In the genomic region with DNA sequence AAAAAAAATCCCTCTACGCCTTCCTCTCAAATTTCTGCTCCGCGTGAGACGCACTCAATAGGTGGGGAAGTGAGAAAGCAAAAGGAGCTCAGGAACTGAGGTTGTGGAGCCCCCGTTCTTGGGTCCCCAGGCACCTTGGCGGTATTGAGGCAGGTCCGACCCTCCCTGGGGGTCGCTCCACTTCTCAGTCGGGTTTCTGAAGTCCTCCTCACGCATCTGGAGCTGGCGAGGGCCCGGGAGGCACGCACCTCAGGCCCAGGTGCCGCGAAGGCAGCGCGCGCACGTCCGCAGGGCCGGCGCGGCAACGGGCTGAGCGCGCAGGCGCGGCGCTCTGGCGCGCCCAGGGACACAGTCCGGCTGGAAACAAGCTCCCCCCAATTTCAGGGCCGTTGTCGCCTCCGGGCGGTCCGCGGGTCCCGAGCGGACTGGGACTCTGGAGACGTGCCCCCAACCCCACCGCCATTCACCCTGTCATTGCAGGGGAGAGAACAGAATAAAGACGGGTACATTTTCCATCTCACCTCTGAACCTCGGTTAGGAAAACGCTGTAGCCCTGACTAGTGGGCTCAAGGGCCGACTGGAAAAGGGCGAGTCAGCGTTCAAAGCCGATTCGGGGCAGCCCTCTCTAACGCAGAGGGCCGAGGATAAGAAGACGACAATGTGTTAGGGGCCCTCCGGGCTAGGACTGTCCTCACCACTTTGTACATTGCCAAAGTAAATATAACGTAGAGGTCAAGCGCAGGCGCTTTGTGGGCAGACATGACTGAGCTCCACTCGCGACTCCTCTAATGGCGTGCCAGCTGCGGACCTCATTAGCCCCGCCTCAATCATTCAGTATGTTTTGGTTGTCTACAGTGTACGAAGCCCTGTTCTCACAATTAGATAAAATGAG, we compare ENCODE assay signal across 8 cellular contexts. TPM values are rescaled to one million over a fixed set of nuclear protein-coding genes. Genes with fewer than 3 reads are reported as not detected.
DNase-seq lines count a peak whose midpoint lies in the region; ATAC-seq and TF ChIP-seq lines count a peak whose summit lies in the region.

A gene with protein sequence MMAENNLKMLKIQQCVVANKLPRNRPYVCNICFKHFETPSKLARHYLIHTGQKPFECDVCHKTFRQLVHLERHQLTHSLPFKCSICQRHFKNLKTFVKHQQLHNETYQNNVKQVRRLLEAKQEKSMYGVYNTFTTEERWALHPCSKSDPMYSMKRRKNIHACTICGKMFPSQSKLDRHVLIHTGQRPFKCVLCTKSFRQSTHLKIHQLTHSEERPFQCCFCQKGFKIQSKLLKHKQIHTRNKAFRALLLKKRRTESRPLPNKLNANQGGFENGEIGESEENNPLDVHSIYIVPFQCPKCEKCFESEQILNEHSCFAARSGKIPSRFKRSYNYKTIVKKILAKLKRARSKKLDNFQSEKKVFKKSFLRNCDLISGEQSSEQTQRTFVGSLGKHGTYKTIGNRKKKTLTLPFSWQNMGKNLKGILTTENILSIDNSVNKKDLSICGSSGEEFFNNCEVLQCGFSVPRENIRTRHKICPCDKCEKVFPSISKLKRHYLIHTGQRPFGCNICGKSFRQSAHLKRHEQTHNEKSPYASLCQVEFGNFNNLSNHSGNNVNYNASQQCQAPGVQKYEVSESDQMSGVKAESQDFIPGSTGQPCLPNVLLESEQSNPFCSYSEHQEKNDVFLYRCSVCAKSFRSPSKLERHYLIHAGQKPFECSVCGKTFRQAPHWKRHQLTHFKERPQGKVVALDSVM (minus strand): TSS at position 306 of the 892 bp plus-strand sequence. CDS start 4,853 bp downstream, outside the sequence.

- no TSS peak for BruUV-seq in Calu3 (replicated peaks; lab: Mats Ljungman, UMichigan)

- H3K9me3 ChIP-seq in HUES6 (ENCODE audit: control insufficient read depth, insufficient read depth, low read depth, low read length) (no peaks in the 10 kb centered on the region), muscle layer of colon (ENCODE audit: low read length) (no peaks in the 10 kb centered on the region)

- H3K27ac ChIP-seq in HUES6 (ENCODE audit: low read depth, low read length) (peak within 1 kb of the TSS; percentile 92), muscle layer of colon (ENCODE audit: low read depth, low read length) (peak within 1 kb of the TSS; percentile 98)

- DNase-seq in Calu3 (peak; percentile 55), OCI-M1 (lab: John Stamatoyannopoulos, UW) (peak; percentile 87), erythroblast (lab: John Stamatoyannopoulos, UW) (peak; percentile 90 to 94)
- DNase-seq in activated T-cell treated with anti-CD3 and anti-CD28 coated beads, Interleukin-2, amount 50 U/mL, for 1 hour: peak; percentile 94
- peak; percentile 70 to 72 for DNase-seq in stimulated activated CD8-positive, alpha-beta memory T cell treated with anti-CD3 and anti-CD28 coated beads, Interleukin-7, amount 100 ng/mL, for 1 hour (ENCODE audit: low read depth in 2 of 2)

- H3K27me3 Mint-ChIP-seq in Calu3 (ENCODE audit: unreplicated experiment): no peaks in the 10 kb centered on the region

- peak within 1 kb of the TSS; percentile 95 for H3K4me3 ChIP-seq in HUES6 (ENCODE audit: low read depth, low read length)
- peak within 1 kb of the TSS; percentile 83 to 100 for H3K4me3 ChIP-seq in muscle layer of colon (ENCODE audit: low read depth in 1 of 2, low read length in 2 of 2)

- H3K36me3 ChIP-seq in HUES6 (ENCODE audit: control insufficient read depth, insufficient read depth, low read length): peaks cover 29% of the 10 kb centered on the region
- peaks cover 4% of the 10 kb centered on the region for H3K36me3 ChIP-seq in muscle layer of colon (ENCODE audit: insufficient read depth, low read length)

- H3K27ac Mint-ChIP-seq in Calu3 (ENCODE audit: unreplicated experiment): peak within 1 kb of the TSS; percentile 64

- H3K4me1 ChIP-seq in HUES6 (ENCODE audit: control insufficient read depth, insufficient read depth, low read length) (peaks cover 19% of the 10 kb centered on the region; the same call in 1 of the 2 replicates), muscle layer of colon (ENCODE audit: insufficient read depth, low read length) (peaks cover 25% of the 10 kb centered on the region)

- H3K9ac ChIP-seq in HUES6 (ENCODE audit: low read length): peak within 1 kb of the TSS; percentile 96
- peak within 1 kb of the TSS; percentile 100 for H3K9ac ChIP-seq in muscle layer of colon (ENCODE audit: low read length)

- no peaks in the 10 kb centered on the region for H3K9me3 Mint-ChIP-seq in Calu3 (ENCODE audit: low read depth, unreplicated experiment)

- ATAC-seq in GM21447 (IDR thresholded peaks at IDR 0.05; ENCODE audit: unreplicated experiment): peak; percentile 65

- CTCF ChIA-PET in Calu3 (lab: Charles Lee): interaction anchor here (0.8 kb wide), 1 partner anchor 19 kb away, joined by 3 read pairs; the partner anchor contains the start of gene AQR

- H3K36me3 Mint-ChIP-seq in Calu3 (ENCODE audit: insufficient read depth, unreplicated experiment): peaks cover 16% of the 10 kb centered on the region

- no peak for TF ChIP-seq CTCF in Calu3 (IDR thresholded peaks at IDR 0.05; ENCODE audit: unreplicated experiment)

- peak within 1 kb of the TSS; percentile 78 for H3K4me3 Mint-ChIP-seq in Calu3 (ENCODE audit: low read depth, unreplicated experiment)

- peak; percentile 96 for TF ChIP-seq POLR2A in erythroblast (IDR thresholded peaks at IDR 0.05; ENCODE audit: low read length)

- peaks cover 3% of the 10 kb centered on the region for H3K4me1 Mint-ChIP-seq in Calu3 (ENCODE audit: low read depth, unreplicated experiment)

- intact Hi-C loops in Calu3 (cut with micrococcal nuclease; ENCODE audit: unreplicated experiment): no loop called here

- no peaks in the 10 kb centered on the region for H3K27me3 ChIP-seq in HUES6 (ENCODE audit: control insufficient read depth, insufficient read depth, low read length)
- H3K27me3 ChIP-seq in muscle layer of colon (ENCODE audit: control insufficient read depth in 1 of 2, insufficient read depth in 2 of 2, low read length in 2 of 2): no peaks in the 10 kb centered on the region

RNA-seq across cellular contexts. Expression of the gene that starts here (rescaled TPM):
- total RNA-seq in Calu3 (2022): 12.8 and 14.0 TPM in 2 replicates

Comparison
In these comparisons a context has a peak if more than half of its experiments do, and no peak if none do; other contexts are left out.
1. Peak in every context shown above with its lines: DNase-seq, ATAC-seq, H3K4me3 ChIP-seq and H3K27ac ChIP-seq.